In the genomic region with DNA sequence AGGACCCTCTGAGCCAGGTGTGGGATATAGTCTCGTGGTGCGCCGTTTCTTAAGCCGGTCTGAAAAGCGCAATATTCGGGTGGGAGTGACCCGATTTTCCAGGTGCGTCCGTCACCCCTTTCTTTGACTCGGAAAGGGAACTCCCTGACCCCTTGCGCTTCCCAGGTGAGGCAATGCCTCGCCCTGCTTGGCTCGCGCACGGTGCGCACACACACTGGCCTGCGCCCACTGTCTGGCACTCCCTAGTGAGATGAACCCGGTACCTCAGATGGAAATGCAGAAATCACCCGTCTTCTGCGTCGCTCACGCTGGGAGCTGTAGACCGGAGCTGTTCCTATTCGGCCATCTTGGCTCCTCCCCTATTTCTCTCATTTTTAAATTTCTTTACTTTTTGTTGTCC, we compare ENCODE assay signal across 5 cellular contexts.
A peak's percentile ranks its signal among the peaks of the same experiment; 100 is the strongest.
DNase-seq lines count a peak whose midpoint lies in the region; ATAC-seq and TF ChIP-seq lines count a peak whose summit lies in the region.
"Not testable (repeated sequence)": the region's sequence is repeated elsewhere in the genome, so short reads cannot be mapped to it uniquely, and the experiment has no call there.

No MANE protein-coding gene starts in this region.

- not testable (repeated sequence) for H2AK5ac ChIP-seq in H9 (ENCODE audit: insufficient read length, low read length)

- not testable (repeated sequence) for H3K14ac ChIP-seq in H9 (ENCODE audit: insufficient read depth, low read length)

- H3K79me2 ChIP-seq in H9 (ENCODE audit: insufficient read depth, low read length) = not testable (repeated sequence)

- H2BK120ac ChIP-seq in H9 (ENCODE audit: low read depth, low read length, poor library complexity, severe bottlenecking) = not testable (repeated sequence)

- not testable (repeated sequence) for H3K27ac Mint-ChIP-seq in H9, WTC11
- peak overlapping the region; percentile 12 for H3K27ac Mint-ChIP-seq in neural crest cell (ENCODE audit: unreplicated experiment)

- H3K23ac ChIP-seq in H9 (ENCODE audit: insufficient read length, low read depth, low read length) = not testable (repeated sequence)

- not testable (repeated sequence) for H3K4me1 Mint-ChIP-seq in H9, WTC11, neural crest cell

- H2BK15ac ChIP-seq in H9 (ENCODE audit: low read depth, low read length) = not testable (repeated sequence)

- not testable (repeated sequence) for H3K27me3 ChIP-seq in H9 (ENCODE audit: insufficient read depth, low read length)

- H2BK20ac ChIP-seq in H9 (ENCODE audit: low read depth, low read length, poor library complexity, severe bottlenecking) = not testable (repeated sequence)

- not testable (repeated sequence) for H3K4me1 ChIP-seq in ES-I3 (ENCODE audit: insufficient read depth, low read length); H9 (ENCODE audit: insufficient read depth, low read length)

- H2BK5ac ChIP-seq in H9 (ENCODE audit: insufficient read length, low read length) = not testable (repeated sequence)

- H4K5ac ChIP-seq in H9 (ENCODE audit: insufficient read length, low read depth, low read length) = not testable (repeated sequence)

- CTCF ChIA-PET in WTC11 (lab: Charles Lee) = interaction anchor here (1.1 kb wide), 1 partner anchor 331 kb away, joined by 3 read pairs; no protein-coding TSS in a partner anchor

- H3K9me3 Mint-ChIP-seq in H9, neural crest cell: not testable (repeated sequence)
- H3K9me3 Mint-ChIP-seq in WTC11 = peaks cover 15% of the 10 kb centered on the region

- no CpG with 5 or more reads among the region's 24 CpGs for WGBS in H9 (ENCODE audit: extremely low coverage, insufficient read length, low lambda C conversion rate)

- H3K27ac ChIP-seq in H9 (ENCODE audit: insufficient read length, low read depth, low read length) = not testable (repeated sequence)

- TF ChIP-seq CTCF in H9 (conservative IDR thresholded peaks at IDR 0.05); WTC11 (IDR thresholded peaks at IDR 0.05); neural crest cell (conservative IDR thresholded peaks at IDR 0.05): not testable (repeated sequence)

- not testable (repeated sequence) for H3K27me3 Mint-ChIP-seq in H9 (ENCODE audit: low read depth); WTC11 (ENCODE audit: low read depth); neural crest cell (ENCODE audit: low read depth)

- not testable (repeated sequence) for H4K91ac ChIP-seq in H9 (ENCODE audit: insufficient read length, low read depth, low read length)

- peak; percentile 0 for DNase-seq in DMS114 treated with DMSO at 0.1 percent for 48 hours (lab: John Stamatoyannopoulos, UW; ENCODE audit: unreplicated experiment)
- DNase-seq in H9; WTC11 (ENCODE audit: low spot score); neural crest cell (ENCODE audit: low read depth, low spot score): not testable (repeated sequence)

- POLR2A ChIA-PET in WTC11 (lab: Charles Lee) = not testable (repeated sequence)

- ATAC-seq in WTC11 = not testable (repeated sequence)

- H3K9ac ChIP-seq in ES-I3 (ENCODE audit: low read depth, low read length) = peak overlapping the region; percentile 20; the same call in 1 of the 2 replicates
- H3K9ac ChIP-seq in H9 (ENCODE audit: extremely low read depth, insufficient read length, low read length) = not testable (repeated sequence)

- H2BK12ac ChIP-seq in H9 (ENCODE audit: insufficient read length, low read depth, low read length) = not testable (repeated sequence)

- H4K8ac ChIP-seq in H9 (replicated peaks; ENCODE audit: insufficient read length, low read depth, low read length) = not testable (repeated sequence)

- not testable (repeated sequence) for H4K20me1 ChIP-seq in H9 (ENCODE audit: control insufficient read depth, insufficient read depth, insufficient read length)

- not testable (repeated sequence) for H3K18ac ChIP-seq in H9 (ENCODE audit: insufficient read length, low read depth, low read length)

- not testable (repeated sequence) for H3K4me2 ChIP-seq in H9 (ENCODE audit: insufficient read depth, insufficient read length, low read length)

- H3K56ac ChIP-seq in H9 (ENCODE audit: insufficient read length, low read depth, low read length) = not testable (repeated sequence)

- not testable (repeated sequence) for H3K23me2 ChIP-seq in H9 (ENCODE audit: insufficient read length, low read depth, low read length, poor library complexity, severe bottlenecking)

- 0 out of 5 replicates have a peak overlapping the region, but pooled peaks have one; percentile 4 to 12 for H3K4me3 Mint-ChIP-seq in H9
- H3K4me3 Mint-ChIP-seq in WTC11 = peak overlapping the region; percentile 24; the same call in 1 of the 2 replicates
- H3K4me3 Mint-ChIP-seq in neural crest cell = not testable (repeated sequence)

- not testable (repeated sequence) for H3T11ph ChIP-seq in H9 (ENCODE audit: low read length)

- not testable (repeated sequence) for H3K79me1 ChIP-seq in H9 (ENCODE audit: insufficient read depth, low read depth, low read length, poor library complexity, severe bottlenecking)

- H3K36me3 Mint-ChIP-seq in H9 (ENCODE audit: insufficient read depth in 1 of 3, low read depth in 3 of 3); WTC11; neural crest cell (ENCODE audit: low read depth): not testable (repeated sequence)

- not testable (repeated sequence) for H2AFZ ChIP-seq in H9 (ENCODE audit: low read length)

- H3K9me3 ChIP-seq in ES-I3 (ENCODE audit: control insufficient read depth, insufficient read depth, low read length); H9 (ENCODE audit: control insufficient read depth, low read depth, low read length): not testable (repeated sequence)

- H3K4ac ChIP-seq in H9 (ENCODE audit: low read depth, low read length) = not testable (repeated sequence)

- not testable (repeated sequence) for H3K36me3 ChIP-seq in ES-I3 (ENCODE audit: insufficient read depth, low read length)
